Comparison of ENCODE assay signal across 24 cellular contexts in the genomic region with DNA sequence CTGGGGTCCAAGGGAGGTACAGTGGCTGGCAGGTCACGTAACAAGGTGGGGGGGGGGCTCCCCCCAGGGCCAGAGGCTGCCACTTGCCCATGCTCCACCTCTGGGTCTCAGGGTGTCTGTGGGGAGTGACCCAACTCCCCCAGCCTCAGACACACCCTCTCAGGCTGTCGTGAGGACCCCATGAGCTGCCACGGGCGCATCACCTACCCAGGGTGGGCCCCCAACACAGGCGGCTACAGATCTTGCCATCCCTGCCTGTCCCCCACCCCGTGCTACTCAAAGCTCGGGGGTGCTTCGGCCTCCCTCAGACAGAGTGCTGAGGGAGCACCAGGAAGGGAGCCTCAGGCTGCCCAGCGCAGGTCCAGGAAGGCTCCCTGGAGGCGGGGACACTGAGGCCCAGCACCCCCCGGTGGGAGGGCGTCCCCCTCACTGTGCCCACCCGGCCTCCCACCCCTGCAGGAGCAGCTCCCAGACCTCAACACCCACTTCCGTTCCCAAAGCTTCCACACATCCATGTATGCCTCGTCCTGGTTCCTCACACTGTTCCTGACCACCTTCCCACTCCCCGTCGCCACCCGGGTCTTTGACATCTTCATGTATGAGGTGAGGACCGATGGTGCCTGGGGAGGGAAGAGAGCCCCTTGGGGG. TPM values are rescaled to one million over a fixed set of nuclear protein-coding genes. Genes with fewer than 3 reads are reported as not detected.
"Had no signal": no experiment of that assay in that cellular context is flagged by ENCODE, and none has a peak within 500 bp of the region (broad histone marks: within the 10 kb centered on the region; RNA-seq: fewer than 3 reads in every experiment).

No MANE protein-coding gene starts in this region.

- H3K27ac ChIP-seq: ascending aorta, epithelial cell of prostate, left lung, neutrophil, parathyroid adenoma, VCaP had no signal

- H3K36me3 ChIP-seq: thyroid gland had no signal

- ATAC-seq: mucosa of descending colon; naive thymus-derived CD4-positive, alpha-beta T cell; stimulated activated effector memory CD8-positive, alpha-beta T cell treated with anti-CD3 and anti-CD28 coated beads, Interleukin-12 subunit alpha, Interleukin-12 subunit beta, amount 100 ng/mL, for 72 hours had no signal

- H3K27me3 ChIP-seq: ascending aorta, left lung, neutrophil, thyroid gland had no signal

- H3K4me1 ChIP-seq: ascending aorta had no signal

- DNase-seq: activated CD4-positive, alpha-beta T cell treated with anti-CD3 and anti-CD28 coated beads, Interleukin-2, amount 50 U/mL, for 1 hour; activated CD4-positive, CD25-positive, alpha-beta regulatory T cell treated with anti-CD3 and anti-CD28 coated beads, Interleukin-2, amount 50 U/mL, for 72 hours; activated CD8-positive, alpha-beta memory T cell treated with anti-CD3 and anti-CD28 coated beads, Interleukin-2, amount 50 U/mL, for 4 hours; activated naive CD4-positive, alpha-beta T cell treated with anti-CD3 and anti-CD28 coated beads, Interleukin-2, amount 50 U/mL, for 16 hours; activated T-cell treated with anti-CD3 and anti-CD28 coated beads, Interleukin-2, amount 50 U/mL, for 48 hours; foreskin melanocyte; hippocampal formation; islet precursor cell; mucosa of descending colon; naive thymus-derived CD4-positive, alpha-beta T cell; sigmoid colon; stimulated activated CD4-positive, alpha-beta T cell treated with anti-CD3 and anti-CD28 coated beads, Interleukin-4, amount 100 ng/mL, for 24 hours; SW 1271; T-helper 2 cell had no signal

- H3K79me2 ChIP-seq: parathyroid adenoma had no signal

- H3K9me3 ChIP-seq: ascending aorta, left lung, mucosa of descending colon, neutrophil, sigmoid colon, thyroid gland had no signal

- H2AFZ ChIP-seq: parathyroid adenoma had no signal

- H3K9ac ChIP-seq: parathyroid adenoma had no signal

- H3K4me3 ChIP-seq: ascending aorta, left lung, mucosa of descending colon, sigmoid colon, thyroid gland had no signal

RNA-seq across cellular contexts. Expression of gene PRR36, which starts 23.1 kb away (rescaled TPM):
- total RNA-seq: ascending aorta, dermis microvascular lymphatic vessel endothelial cell, sigmoid colon had no signal
- polyA plus RNA-seq: fibroblast of lung had no signal

RNA-seq across cellular contexts. Expression of gene LRRC8E, which starts 37.2 kb away (rescaled TPM):
- total RNA-seq: ascending aorta, sigmoid colon had no signal
